8 cellular contexts compared by ENCODE assay signal in the genomic region with DNA sequence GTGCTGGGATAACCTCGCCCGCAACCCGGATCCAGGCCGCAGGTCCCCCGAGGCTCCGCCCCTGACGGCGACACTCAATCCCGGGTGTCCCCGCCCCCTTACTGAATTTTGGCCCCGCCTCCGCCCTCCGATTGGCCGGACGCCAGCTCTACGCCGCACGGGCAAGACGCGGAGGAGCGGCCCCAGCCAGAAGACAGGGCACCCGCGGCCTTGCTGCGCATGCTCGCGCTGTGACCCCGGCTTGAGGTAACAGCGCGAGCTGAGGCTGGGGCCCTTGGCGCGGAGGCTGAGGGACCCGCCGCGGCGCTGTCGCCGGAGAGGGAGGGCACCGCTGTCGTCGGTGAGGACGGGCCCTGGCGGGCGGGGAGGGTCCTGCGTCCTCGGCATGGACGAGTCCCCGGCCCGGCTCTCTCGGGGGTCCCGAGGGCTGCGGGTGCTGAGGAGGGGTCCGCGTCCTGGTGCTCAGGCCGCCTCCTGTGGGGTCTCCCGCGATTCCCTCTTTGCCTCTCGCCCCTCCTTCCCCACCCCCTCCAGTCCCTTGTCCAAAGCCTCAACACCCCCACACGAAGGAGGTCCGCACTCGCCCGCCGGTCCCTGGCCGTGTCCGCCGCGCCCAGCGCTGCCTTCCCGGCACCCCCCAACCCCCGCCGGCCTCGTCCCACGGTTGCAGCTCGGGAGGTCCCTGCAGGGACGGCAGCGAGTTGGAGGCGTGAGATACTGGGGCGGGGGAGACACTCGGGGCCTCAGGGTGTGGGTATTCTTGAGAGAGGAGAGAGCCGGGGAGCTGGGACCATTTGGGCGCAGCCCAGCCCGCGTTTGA. TPM values are rescaled to one million over a fixed set of nuclear protein-coding genes. Genes with fewer than 3 reads are reported as not detected.
DNase-seq lines count a peak whose midpoint lies in the region; ATAC-seq and TF ChIP-seq lines count a peak whose summit lies in the region.

A gene with protein sequence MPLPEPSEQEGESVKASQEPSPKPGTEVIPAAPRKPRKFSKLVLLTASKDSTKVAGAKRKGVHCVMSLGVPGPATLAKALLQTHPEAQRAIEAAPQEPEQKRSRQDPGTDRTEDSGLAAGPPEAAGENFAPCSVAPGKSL (plus strand): TSS at position 189 of the 820 bp plus-strand sequence. CDS start 13,235 bp downstream, outside the sequence.

- H3K9me3 Mint-ChIP-seq in GM23338: peaks cover 15% of the 10 kb centered on the region
- no peaks in the 10 kb centered on the region for H3K9me3 Mint-ChIP-seq in naive thymus-derived CD4-positive, alpha-beta T cell
- H3K9me3 Mint-ChIP-seq in stimulated activated naive B cell treated with anti-CD40 and anti-IgM and Interleukin-4, amounts not matched to agents 10 μg/mL and 1 μg/mL and 100 μg/mL, for 72 hours: peaks cover 0 to 7% of the 10 kb centered on the region in 2 donors

- peak within 1 kb of the TSS; percentile 95 for H2AFZ ChIP-seq in GM23338

- H3K36me3 ChIP-seq in DOHH2 (ENCODE audit: control insufficient read depth, low read length) (no peaks in the 10 kb centered on the region), GM23338 (ENCODE audit: insufficient read depth) (no peaks in the 10 kb centered on the region)
- H3K36me3 ChIP-seq in naive thymus-derived CD4-positive, alpha-beta T cell (ENCODE audit: control insufficient read depth in 2 of 3, insufficient read depth in 3 of 3, low read length in 3 of 3): peaks cover 0 to 3% (median 0%) of the 10 kb centered on the region in 3 experiments

- DNase-seq in GM23338 (ENCODE audit: low spot score) (peak; percentile 99), LHCN-M2 (ENCODE audit: low read depth) (peak; percentile 94), RPMI8226 (peak; percentile 98), fibroblast of gingiva (ENCODE audit: low read depth) (peak; percentile 95)
- DNase-seq in activated T-helper 1 cell treated with anti-CD3 and anti-CD28 coated beads, Interleukin-2, amount 50 U/mL, for 16 hours (ENCODE audit: low read depth in 1 of 2, low spot score in 1 of 2): peak; percentile 100
- DNase-seq in naive thymus-derived CD4-positive, alpha-beta T cell: peak; percentile 98 to 100 (median 100)
- peak; percentile 100 for DNase-seq in stimulated activated naive B cell treated with anti-CD40 and anti-IgM and Interleukin-4, amounts not matched to agents 10 μg/mL and 1 μg/mL and 100 μg/mL, for 72 hours

- H4K20me1 ChIP-seq in DOHH2 (ENCODE audit: control insufficient read depth, insufficient read depth, low read depth, low read length) (no peaks in the 10 kb centered on the region), GM23338 (replicated peaks; ENCODE audit: insufficient read depth) (no peaks in the 10 kb centered on the region)

- H3K27ac ChIP-seq in DOHH2 (ENCODE audit: low read depth, low read length) (peak within 1 kb of the TSS; percentile 38; the same call in 1 of the 2 replicates), GM23338 (ENCODE audit: low read depth) (no peak within 1 kb of the TSS)
- H3K27ac ChIP-seq in naive thymus-derived CD4-positive, alpha-beta T cell (ENCODE audit: low read depth, low read length): peak within 1 kb of the TSS; percentile 84

- peaks cover 14% of the 10 kb centered on the region for H3K27me3 Mint-ChIP-seq in GM23338 (ENCODE audit: insufficient read depth, low read depth, poor library complexity)
- no peaks in the 10 kb centered on the region for H3K27me3 Mint-ChIP-seq in naive thymus-derived CD4-positive, alpha-beta T cell
- H3K27me3 Mint-ChIP-seq in stimulated activated naive B cell treated with anti-CD40 and anti-IgM and Interleukin-4, amounts not matched to agents 10 μg/mL and 1 μg/mL and 100 μg/mL, for 72 hours: peaks cover 0 to 11% of the 10 kb centered on the region in 2 donors

- peaks cover 11% of the 10 kb centered on the region for H3K4me1 ChIP-seq in DOHH2 (ENCODE audit: control insufficient read depth, low read length)
- H3K4me1 ChIP-seq in GM23338 (ENCODE audit: insufficient read depth): peaks cover 5% of the 10 kb centered on the region
- H3K4me1 ChIP-seq in naive thymus-derived CD4-positive, alpha-beta T cell (ENCODE audit: control insufficient read depth in 2 of 2, insufficient read depth in 2 of 2, low read length in 2 of 2): peaks cover 6% of the 10 kb centered on the region in 2 donors

- CTCF ChIA-PET in naive thymus-derived CD4-positive, alpha-beta T cell (lab: Charles Lee): interaction anchor here (0.5 to 2.3 kb wide), 11 partner anchors 15 to 889 kb away, joined by 3 to 8 read pairs (median 3); no protein-coding TSS in a partner anchor

- no peaks in the 10 kb centered on the region for H3F3A ChIP-seq in DOHH2 (ENCODE audit: control insufficient read depth, insufficient read depth)
- no peaks in the 10 kb centered on the region for H3F3A ChIP-seq in GM23338 (replicated peaks; ENCODE audit: low read depth)

- H3K9me3 ChIP-seq in DOHH2 (ENCODE audit: control insufficient read depth, insufficient read depth, low read length): peaks cover 13% of the 10 kb centered on the region
- H3K9me3 ChIP-seq in naive thymus-derived CD4-positive, alpha-beta T cell (ENCODE audit: control insufficient read depth in 2 of 3, low read length in 3 of 3): no peaks in the 10 kb centered on the region

- peak within 1 kb of the TSS; percentile 94 for H3K4me3 ChIP-seq in DOHH2 (ENCODE audit: low read length)
- peak within 1 kb of the TSS; percentile 94 for H3K4me3 ChIP-seq in GM23338
- H3K4me3 ChIP-seq in naive thymus-derived CD4-positive, alpha-beta T cell (ENCODE audit: low read length): peak within 1 kb of the TSS; percentile 69

- intact Hi-C loops in naive thymus-derived CD4-positive, alpha-beta T cell (cut with micrococcal nuclease): loop anchor here (1.0 to 5.0 kb wide), 9 partner anchors 8 to 1734 kb away; a partner anchor contains a TSS

- H3K9me2 ChIP-seq in DOHH2 (replicated peaks; ENCODE audit: control insufficient read depth, low read length): no peaks in the 10 kb centered on the region
- peaks cover 6% of the 10 kb centered on the region; the same call in 1 of the 2 replicates for H3K9me2 ChIP-seq in GM23338 (ENCODE audit: insufficient read depth)

- peaks cover 5% of the 10 kb centered on the region for H3K4me1 Mint-ChIP-seq in GM23338
- peaks cover 0 to 18% (median 13%) of the 10 kb centered on the region in 7 donors for H3K4me1 Mint-ChIP-seq in naive thymus-derived CD4-positive, alpha-beta T cell
- peaks cover 13 to 15% of the 10 kb centered on the region in 2 donors for H3K4me1 Mint-ChIP-seq in stimulated activated naive B cell treated with anti-CD40 and anti-IgM and Interleukin-4, amounts not matched to agents 10 μg/mL and 1 μg/mL and 100 μg/mL, for 72 hours

- peak within 1 kb of the TSS; percentile 90 for H3K4me3 Mint-ChIP-seq in GM23338
- peak within 1 kb of the TSS; percentile 90 to 97 (median 94) for H3K4me3 Mint-ChIP-seq in naive thymus-derived CD4-positive, alpha-beta T cell
- H3K4me3 Mint-ChIP-seq in stimulated activated naive B cell treated with anti-CD40 and anti-IgM and Interleukin-4, amounts not matched to agents 10 μg/mL and 1 μg/mL and 100 μg/mL, for 72 hours: peak within 1 kb of the TSS; percentile 87 to 97

- H3K79me2 ChIP-seq in DOHH2 (ENCODE audit: control insufficient read depth, low read length): peaks cover 11% of the 10 kb centered on the region
- no peaks in the 10 kb centered on the region; the same call in 1 of the 2 replicates for H3K79me2 ChIP-seq in GM23338 (replicated peaks; ENCODE audit: insufficient read depth)

- H3K36me3 Mint-ChIP-seq in GM23338 (ENCODE audit: low read depth): peaks cover 7% of the 10 kb centered on the region; the same call in 1 of the 3 replicates
- peaks cover 0 to 3% (median 0%) of the 10 kb centered on the region in 5 donors for H3K36me3 Mint-ChIP-seq in naive thymus-derived CD4-positive, alpha-beta T cell
- peaks cover 0 to 4% of the 10 kb centered on the region in 2 donors for H3K36me3 Mint-ChIP-seq in stimulated activated naive B cell treated with anti-CD40 and anti-IgM and Interleukin-4, amounts not matched to agents 10 μg/mL and 1 μg/mL and 100 μg/mL, for 72 hours

- TF ChIP-seq CTCF in DOHH2 (IDR thresholded peaks at IDR 0.05; ENCODE audit: low read depth, low read length, poor library complexity, severe bottlenecking) (no peak), GM23338 (conservative IDR thresholded peaks at IDR 0.05; ENCODE audit: low read depth in 2 of 2) (0 out of 4 replicates have a peak, but pooled peaks of 1 of the 2 experiments have one; percentile 10)

- peak within 1 kb of the TSS; percentile 97 for H3K27ac Mint-ChIP-seq in GM23338
- peak within 1 kb of the TSS; percentile 93 to 99 (median 97) for H3K27ac Mint-ChIP-seq in naive thymus-derived CD4-positive, alpha-beta T cell
- H3K27ac Mint-ChIP-seq in stimulated activated naive B cell treated with anti-CD40 and anti-IgM and Interleukin-4, amounts not matched to agents 10 μg/mL and 1 μg/mL and 100 μg/mL, for 72 hours: peak within 1 kb of the TSS; percentile 95

- POLR2A ChIA-PET in naive thymus-derived CD4-positive, alpha-beta T cell (lab: Charles Lee): interaction anchor here (0.7 to 2.8 kb wide), 16 partner anchors 9 to 105 kb away, joined by 3 to 37 read pairs (median 5); a partner anchor contains a TSS

- H3K27me3 ChIP-seq in DOHH2 (ENCODE audit: control insufficient read depth, low read length) (no peaks in the 10 kb centered on the region), GM23338 (ENCODE audit: insufficient read depth) (peaks cover 13% of the 10 kb centered on the region; the same call in 1 of the 2 replicates)
- no peaks in the 10 kb centered on the region for H3K27me3 ChIP-seq in naive thymus-derived CD4-positive, alpha-beta T cell (ENCODE audit: control insufficient read depth in 2 of 2, insufficient read depth in 2 of 2, low read length in 2 of 2)

- peak; percentile 90 for ATAC-seq in GM23338
- ATAC-seq in naive thymus-derived CD4-positive, alpha-beta T cell: peak; percentile 89
- peak; percentile 82 for ATAC-seq in stimulated activated naive B cell treated with anti-CD40 and anti-IgM and Interleukin-4, amounts not matched to agents 10 μg/mL and 1 μg/mL and 100 μg/mL, for 72 hours (replicated peaks)

- peak within 1 kb of the TSS; percentile 95 for H3K4me2 ChIP-seq in DOHH2 (ENCODE audit: low read length)
- H3K4me2 ChIP-seq in GM23338: peak within 1 kb of the TSS; percentile 97

TF ChIP-seq in GM23338, 12 proteins besides CTCF, POLR2A, EP300 and RAD21 (continues in another document):
- TF ChIP-seq, protein P1, sequence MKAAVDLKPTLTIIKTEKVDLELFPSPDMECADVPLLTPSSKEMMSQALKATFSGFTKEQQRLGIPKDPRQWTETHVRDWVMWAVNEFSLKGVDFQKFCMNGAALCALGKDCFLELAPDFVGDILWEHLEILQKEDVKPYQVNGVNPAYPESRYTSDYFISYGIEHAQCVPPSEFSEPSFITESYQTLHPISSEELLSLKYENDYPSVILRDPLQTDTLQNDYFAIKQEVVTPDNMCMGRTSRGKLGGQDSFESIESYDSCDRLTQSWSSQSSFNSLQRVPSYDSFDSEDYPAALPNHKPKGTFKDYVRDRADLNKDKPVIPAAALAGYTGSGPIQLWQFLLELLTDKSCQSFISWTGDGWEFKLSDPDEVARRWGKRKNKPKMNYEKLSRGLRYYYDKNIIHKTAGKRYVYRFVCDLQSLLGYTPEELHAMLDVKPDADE (IDR thresholded peaks at IDR 0.05): no peak

RNA-seq across cellular contexts. Expression of the gene that starts here (rescaled TPM):
- 45.0 and 48.7 TPM in 2 replicates for total RNA-seq in GM23338 (2014; rRNA removed; shearing (Covaris generic))
- polyA plus RNA-seq in GM23338 (2016; fragmentation: Nextera tagmentation; extraction: Ambion mirVana): 30.9 and 38.6 TPM in 2 replicates
- 70.2 and 79.7 TPM in 2 replicates for total RNA-seq in LHCN-M2 (2014; rRNA removed)
- polyA plus RNA-seq in LHCN-M2 (2012): 36.7 TPM
- total RNA-seq in naive thymus-derived CD4-positive, alpha-beta T cell: 10 to 100 TPM; 13.6 to 30.4 (median 24.0) TPM
- 10 to 100 TPM; 24.8 to 26.8 TPM for polyA plus RNA-seq in naive thymus-derived CD4-positive, alpha-beta T cell
